In the genomic region with DNA sequence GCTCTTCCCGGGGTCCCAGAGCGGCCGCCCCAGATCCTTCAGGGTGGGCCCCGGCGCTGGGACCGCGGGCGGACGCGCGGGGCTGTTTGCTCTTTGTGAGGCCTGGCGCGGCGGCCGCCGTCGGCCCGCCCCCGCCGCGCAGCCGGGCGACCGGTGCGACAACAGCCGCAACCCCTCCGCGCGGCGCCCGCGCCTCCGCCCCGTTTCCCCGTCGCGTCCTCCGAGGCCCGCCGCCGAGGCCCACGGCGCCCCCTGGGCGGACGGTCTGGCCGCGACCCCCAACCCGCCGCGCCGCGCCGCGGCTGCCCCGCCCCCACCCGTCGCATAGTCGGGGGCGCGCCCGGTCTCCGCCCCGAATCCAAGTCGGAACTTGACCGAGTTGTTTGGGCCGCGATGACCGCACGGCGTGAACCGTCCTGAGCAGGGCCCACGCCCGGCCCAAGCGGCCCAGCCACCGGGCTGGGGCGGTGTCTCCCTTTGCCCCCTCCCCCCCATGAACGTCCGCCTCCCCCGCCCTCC, we compare ENCODE assay signal across 8 cellular contexts. TPM values are rescaled to one million over a fixed set of nuclear protein-coding genes. Genes with fewer than 3 reads are reported as not detected.
DNase-seq lines count a peak whose midpoint lies in the region; ATAC-seq lines count a peak whose summit lies in the region.

No MANE protein-coding gene starts in this region.

- no peaks in the 10 kb centered on the region for H3K9me3 Mint-ChIP-seq in activated naive CD8-positive, alpha-beta T cell treated with anti-CD3 and anti-CD28 coated beads, Interleukin-2, amount 50 U/mL, for 24 hours

- H3K9me3 ChIP-seq in HUES64 (ENCODE audit: insufficient read depth, low read depth, low read length): no peaks in the 10 kb centered on the region
- H3K9me3 ChIP-seq in iPS-20b (ENCODE audit: insufficient read depth, low read depth, low read length): no peaks in the 10 kb centered on the region

- peaks cover 9% of the 10 kb centered on the region; the same call in 1 of the 2 replicates for H3K27me3 ChIP-seq in HUES64 (ENCODE audit: insufficient read depth, low read length)
- peaks cover 10% of the 10 kb centered on the region for H3K27me3 ChIP-seq in iPS-20b (ENCODE audit: insufficient read depth, low read length)

- under 1% methylated on average over 79 of the region's 79 CpGs for WGBS in HUES64

- peaks cover 27% of the 10 kb centered on the region for H3K36me3 Mint-ChIP-seq in activated naive CD8-positive, alpha-beta T cell treated with anti-CD3 and anti-CD28 coated beads, Interleukin-2, amount 50 U/mL, for 24 hours (ENCODE audit: low read depth)

- H3K4me1 ChIP-seq in HUES64 (ENCODE audit: insufficient read depth, low read length) (peaks cover 47% of the 10 kb centered on the region), iPS-20b (ENCODE audit: insufficient read depth, low read length) (peaks cover 40% of the 10 kb centered on the region)

- H3K27ac Mint-ChIP-seq in activated naive CD8-positive, alpha-beta T cell treated with anti-CD3 and anti-CD28 coated beads, Interleukin-2, amount 50 U/mL, for 24 hours: no peak overlapping the region

- DNase-seq in Right ventricle myocardium inferior (ENCODE audit: missing footprints): no peak
- no peak for DNase-seq in cardiac septum (ENCODE audit: low spot score)
- DNase-seq in activated naive CD8-positive, alpha-beta T cell treated with anti-CD3 and anti-CD28 coated beads, Interleukin-2, amount 50 U/mL, for 24 hours: peak; percentile 36
- DNase-seq in stimulated activated CD4-positive, alpha-beta T cell treated with anti-CD3 and anti-CD28 coated beads, Interleukin-4, amount 100 ng/mL, for 4 hours: peak; percentile 4 to 36
- no peak for DNase-seq in central memory CD4-positive, alpha-beta T cell
- DNase-seq in mucosa of gallbladder (ENCODE audit: low spot score): no peak

- intact Hi-C loops in Right ventricle myocardium inferior (cut with DNase I): no loop called here
- intact Hi-C loops in cardiac septum (cut with DNase I): no loop called here

- ATAC-seq in Right ventricle myocardium inferior: peak; percentile 1
- no peak for ATAC-seq in activated naive CD8-positive, alpha-beta T cell treated with anti-CD3 and anti-CD28 coated beads, Interleukin-2, amount 50 U/mL, for 24 hours

- peak overlapping the region; percentile 84 for H3K4me3 Mint-ChIP-seq in activated naive CD8-positive, alpha-beta T cell treated with anti-CD3 and anti-CD28 coated beads, Interleukin-2, amount 50 U/mL, for 24 hours

- peak overlapping the region; percentile 74 for H3K9ac ChIP-seq in HUES64 (ENCODE audit: low read depth, low read length)
- peak overlapping the region; percentile 65; the same call in 1 of the 2 replicates for H3K9ac ChIP-seq in iPS-20b (ENCODE audit: low read depth, low read length)

- H3K4me1 Mint-ChIP-seq in activated naive CD8-positive, alpha-beta T cell treated with anti-CD3 and anti-CD28 coated beads, Interleukin-2, amount 50 U/mL, for 24 hours: peaks cover 65% of the 10 kb centered on the region

- H3K27ac ChIP-seq in HUES64 (ENCODE audit: low read depth, low read length) (peak overlapping the region; percentile 94), iPS-20b (ENCODE audit: low read length) (no peak overlapping the region)

- H3K4me3 ChIP-seq in HUES64 (ENCODE audit: low read length) (peak overlapping the region; percentile 75), iPS-20b (ENCODE audit: low read length) (peak overlapping the region; percentile 81; the same call in 1 of the 2 replicates)

- no peaks in the 10 kb centered on the region for H3K36me3 ChIP-seq in HUES64 (ENCODE audit: insufficient read depth, low read length)
- 0 out of 2 replicates have a peak, but pooled peaks cover 3% of the 10 kb centered on the region for H3K36me3 ChIP-seq in iPS-20b (ENCODE audit: insufficient read depth, low read depth, low read length)

- no peaks in the 10 kb centered on the region for H3K27me3 Mint-ChIP-seq in activated naive CD8-positive, alpha-beta T cell treated with anti-CD3 and anti-CD28 coated beads, Interleukin-2, amount 50 U/mL, for 24 hours

RNA-seq across cellular contexts. Expression of a gene that starts 0.4 kb away (rescaled TPM):
- total RNA-seq in Right ventricle myocardium inferior: 67.5 TPM
- 67.8 TPM for total RNA-seq in cardiac septum
- 25.7 TPM for polyA plus RNA-seq in HUES64 (2013, experiment 1 of 2)
- 29.4 TPM for polyA plus RNA-seq in HUES64 (2013, experiment 2 of 2)
- 133 TPM for total RNA-seq in mucosa of gallbladder

Comparison
In these comparisons a context has a peak if more than half of its experiments do, and no peak if none do; other contexts are left out.
1. DNase-seq: peak in activated naive CD8-positive, alpha-beta T cell treated with anti-CD3 and anti-CD28 coated beads, Interleukin-2, amount 50 U/mL, for 24 hours (single experiment) and stimulated activated CD4-positive, alpha-beta T cell treated with anti-CD3 and anti-CD28 coated beads, Interleukin-4, amount 100 ng/mL, for 4 hours (2 of 2); none in Right ventricle myocardium inferior (single experiment), cardiac septum (single experiment), central memory CD4-positive, alpha-beta T cell (single experiment) and mucosa of gallbladder (single experiment).